ENCODE assay signal across 8 cellular contexts in the genomic region with DNA sequence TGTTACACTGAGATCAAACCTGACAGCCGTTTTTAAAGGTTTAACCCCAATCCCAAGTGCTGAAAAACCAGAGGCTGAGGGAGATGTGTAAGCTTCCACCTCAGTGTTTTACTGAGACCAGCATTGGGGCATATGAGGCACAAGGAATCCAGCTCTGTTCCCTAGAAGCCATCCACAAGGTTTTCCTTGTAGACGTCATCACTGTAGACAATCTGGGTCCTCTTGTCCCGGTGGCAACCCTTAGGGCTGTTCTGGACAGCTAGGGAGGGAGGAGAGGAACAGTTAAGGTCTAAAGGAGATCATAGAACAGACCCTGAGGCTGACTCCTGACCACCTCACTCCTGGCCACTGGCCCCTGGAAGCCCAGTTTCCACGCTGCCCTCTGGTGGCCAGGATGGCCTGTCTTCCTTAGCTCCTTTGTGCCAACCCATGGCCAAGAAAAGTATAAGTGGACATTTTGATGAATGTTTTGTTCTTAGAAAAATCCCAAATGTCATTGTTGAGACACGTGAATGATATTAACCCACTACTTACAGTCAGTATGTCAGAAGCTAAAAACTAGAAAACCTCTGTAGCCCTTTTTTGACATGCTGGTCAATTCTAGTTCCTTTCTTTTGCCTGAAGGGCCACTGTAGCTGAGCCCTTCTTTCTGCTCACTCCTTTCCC. TPM values are rescaled to one million over a fixed set of nuclear protein-coding genes. Genes with fewer than 3 reads are reported as not detected.
DNase-seq lines count a peak whose midpoint lies in the region; ATAC-seq and TF ChIP-seq lines count a peak whose summit lies in the region.

No MANE protein-coding gene starts in this region.

- POLR2A ChIA-PET in Panc1 (lab: Charles Lee), result no interaction called here

- no TSS peak for BruUV-seq in Panc1 (replicated peaks; lab: Mats Ljungman, UMichigan)

- peak; percentile 79 for ATAC-seq in Panc1
- ATAC-seq in stimulated activated effector memory CD8-positive, alpha-beta T cell treated with anti-CD3 and anti-CD28 coated beads, Interleukin-12 subunit alpha, Interleukin-12 subunit beta, amount 100 ng/mL, for 72 hours, result peak; percentile 71
- no peak for ATAC-seq in HG03442 (IDR thresholded peaks at IDR 0.05; ENCODE audit: unreplicated experiment)

- H3K4me1 ChIP-seq in Panc1 (ENCODE audit: control insufficient read depth, insufficient read depth, low read length), result peaks cover under 1% of the 10 kb centered on the region

- peaks cover 52% of the 10 kb centered on the region for H3K36me3 Mint-ChIP-seq in stimulated activated effector memory CD8-positive, alpha-beta T cell treated with anti-CD3 and anti-CD28 coated beads, Interleukin-12 subunit alpha, Interleukin-12 subunit beta, amount 100 ng/mL, for 72 hours

- DNase-seq in AG09309 (ENCODE audit: low read depth) (no peak), GM13977 (ENCODE audit: low spot score) (no peak), Panc1 (ENCODE audit: low read depth, low spot score) (no peak), brain microvascular endothelial cell (peak; percentile 46), iris pigment epithelial cell (ENCODE audit: low read depth) (peak; percentile 60), NCI-H2029 (lab: John Stamatoyannopoulos, UW) (no peak)
- DNase-seq in stimulated activated effector memory CD8-positive, alpha-beta T cell treated with anti-CD3 and anti-CD28 coated beads, Interleukin-12 subunit alpha, Interleukin-12 subunit beta, amount 100 ng/mL, for 72 hours (ENCODE audit: low spot score in 2 of 2), result no peak

- H3K36me3 ChIP-seq in Panc1 (ENCODE audit: control insufficient read depth, insufficient read depth, low read length) (peaks cover 19% of the 10 kb centered on the region), brain microvascular endothelial cell (replicated peaks) (peaks cover 50% of the 10 kb centered on the region)

- H3K27ac Mint-ChIP-seq in stimulated activated effector memory CD8-positive, alpha-beta T cell treated with anti-CD3 and anti-CD28 coated beads, Interleukin-12 subunit alpha, Interleukin-12 subunit beta, amount 100 ng/mL, for 72 hours, result peak overlapping the region; percentile 21

- H3K9me3 Mint-ChIP-seq in stimulated activated effector memory CD8-positive, alpha-beta T cell treated with anti-CD3 and anti-CD28 coated beads, Interleukin-12 subunit alpha, Interleukin-12 subunit beta, amount 100 ng/mL, for 72 hours, result no peaks in the 10 kb centered on the region

- TF ChIP-seq CTCF in AG09309 (IDR thresholded peaks at IDR 0.05; ENCODE audit: control insufficient read depth, insufficient read depth, low read depth, low read length, missing control alignments), result peak; percentile 89
- TF ChIP-seq CTCF in GM13977 (IDR thresholded peaks at IDR 0.05; ENCODE audit: extremely low read depth, insufficient read depth, missing control alignments), result peak; percentile 69
- peak; percentile 87 for TF ChIP-seq CTCF in Panc1 (IDR thresholded peaks at IDR 0.05)
- TF ChIP-seq CTCF in brain microvascular endothelial cell (IDR thresholded peaks at IDR 0.05; ENCODE audit: low read depth, low read length, missing control alignments), result peak; percentile 95

- no peaks in the 10 kb centered on the region for H3K9me3 ChIP-seq in Panc1 (ENCODE audit: control insufficient read depth, insufficient read depth, low read depth, low read length)

- no peak overlapping the region for H3K4me3 ChIP-seq in AG09309 (ENCODE audit: control insufficient read depth, low read depth, low read length)
- no peak overlapping the region for H3K4me3 ChIP-seq in Panc1 (ENCODE audit: low read depth in 2 of 2, low read length in 2 of 2)
- no peak overlapping the region for H3K4me3 ChIP-seq in brain microvascular endothelial cell (ENCODE audit: low read depth, low read length)

- in situ Hi-C loops in GM13977 (cut with MboI; ENCODE audit: low pct_unique_long_range_greater_than_20kb, low sequenced_read_pairs, unreplicated experiment) (no loop called here), Panc1 (cut with HindIII; ENCODE audit: low pct_unique_long_range_greater_than_20kb, low sequenced_read_pairs) (no loop called here), brain microvascular endothelial cell (cut with HindIII; ENCODE audit: low pct_ligation_motif_present, low sequenced_read_pairs) (no loop called here)

- H3K4me3 Mint-ChIP-seq in stimulated activated effector memory CD8-positive, alpha-beta T cell treated with anti-CD3 and anti-CD28 coated beads, Interleukin-12 subunit alpha, Interleukin-12 subunit beta, amount 100 ng/mL, for 72 hours, result no peak overlapping the region

- CTCF ChIA-PET in Panc1 (lab: Charles Lee), result interaction anchor here (0.8 to 1.6 kb wide), 4 partner anchors 29 to 179 kb away, joined by 3 to 5 read pairs (median 4); no protein-coding TSS in a partner anchor

- intact Hi-C loops in Panc1 (cut with micrococcal nuclease; ENCODE audit: unreplicated experiment), result no loop called here

- H3K27ac ChIP-seq in Panc1 (ENCODE audit: low read length) (no peak overlapping the region), brain microvascular endothelial cell (no peak overlapping the region)

- H3K4me1 Mint-ChIP-seq in stimulated activated effector memory CD8-positive, alpha-beta T cell treated with anti-CD3 and anti-CD28 coated beads, Interleukin-12 subunit alpha, Interleukin-12 subunit beta, amount 100 ng/mL, for 72 hours, result peaks cover 8% of the 10 kb centered on the region

- H3K27me3 ChIP-seq in Panc1 (ENCODE audit: control insufficient read depth, insufficient read depth, low read length) (no peaks in the 10 kb centered on the region), brain microvascular endothelial cell (replicated peaks) (no peaks in the 10 kb centered on the region)

RNA-seq across cellular contexts. Expression of gene CFB, which starts 6.4 kb away (rescaled TPM):
- total RNA-seq in Panc1 (2021; ENCODE audit: unreplicated experiment), result 5.6 TPM
- 2.7 TPM for polyA plus RNA-seq in Panc1 (2012; ENCODE audit: insufficient read length)

RNA-seq across cellular contexts. Expression of gene NELFE, which starts 6.5 kb away (rescaled TPM):
- 94.9 TPM for total RNA-seq in Panc1 (2021; ENCODE audit: unreplicated experiment)
- polyA plus RNA-seq in Panc1 (2012; ENCODE audit: insufficient read length), result 137 TPM

RNA-seq across cellular contexts. Expression of gene SKIC2, which starts 6.7 kb away (rescaled TPM):
- total RNA-seq in Panc1 (2021; ENCODE audit: unreplicated experiment), result 121 TPM
- 86.3 TPM for polyA plus RNA-seq in Panc1 (2012; ENCODE audit: insufficient read length)

RNA-seq across cellular contexts. Expression of gene DXO, which starts 19.7 kb away (rescaled TPM):
- total RNA-seq in Panc1 (2021; ENCODE audit: unreplicated experiment), result 38.1 TPM
- polyA plus RNA-seq in Panc1 (2012; ENCODE audit: insufficient read length), result 37.2 TPM

RNA-seq across cellular contexts. Expression of gene C2, which starts 24.8 kb away (rescaled TPM):
- total RNA-seq in Panc1 (2021; ENCODE audit: unreplicated experiment), result 1.0 TPM
- polyA plus RNA-seq in Panc1 (2012; ENCODE audit: insufficient read length), result 0.90 TPM

Comparison
In these comparisons a context has a peak if more than half of its experiments do, and no peak if none do; other contexts are left out.
1. DNase-seq: peak in brain microvascular endothelial cell (single experiment) and iris pigment epithelial cell (single experiment); none in AG09309 (single experiment), GM13977 (single experiment), Panc1 (single experiment), stimulated activated effector memory CD8-positive, alpha-beta T cell treated with anti-CD3 and anti-CD28 coated beads, Interleukin-12 subunit alpha, Interleukin-12 subunit beta, amount 100 ng/mL, for 72 hours (0 of 2) and NCI-H2029 (single experiment).
2. Peak in every context shown above with its lines, with median percentiles within 50 percentile points of each other: CTCF ChIP-seq.